Comparison of ENCODE assay signal across 8 cellular contexts in the genomic region with DNA sequence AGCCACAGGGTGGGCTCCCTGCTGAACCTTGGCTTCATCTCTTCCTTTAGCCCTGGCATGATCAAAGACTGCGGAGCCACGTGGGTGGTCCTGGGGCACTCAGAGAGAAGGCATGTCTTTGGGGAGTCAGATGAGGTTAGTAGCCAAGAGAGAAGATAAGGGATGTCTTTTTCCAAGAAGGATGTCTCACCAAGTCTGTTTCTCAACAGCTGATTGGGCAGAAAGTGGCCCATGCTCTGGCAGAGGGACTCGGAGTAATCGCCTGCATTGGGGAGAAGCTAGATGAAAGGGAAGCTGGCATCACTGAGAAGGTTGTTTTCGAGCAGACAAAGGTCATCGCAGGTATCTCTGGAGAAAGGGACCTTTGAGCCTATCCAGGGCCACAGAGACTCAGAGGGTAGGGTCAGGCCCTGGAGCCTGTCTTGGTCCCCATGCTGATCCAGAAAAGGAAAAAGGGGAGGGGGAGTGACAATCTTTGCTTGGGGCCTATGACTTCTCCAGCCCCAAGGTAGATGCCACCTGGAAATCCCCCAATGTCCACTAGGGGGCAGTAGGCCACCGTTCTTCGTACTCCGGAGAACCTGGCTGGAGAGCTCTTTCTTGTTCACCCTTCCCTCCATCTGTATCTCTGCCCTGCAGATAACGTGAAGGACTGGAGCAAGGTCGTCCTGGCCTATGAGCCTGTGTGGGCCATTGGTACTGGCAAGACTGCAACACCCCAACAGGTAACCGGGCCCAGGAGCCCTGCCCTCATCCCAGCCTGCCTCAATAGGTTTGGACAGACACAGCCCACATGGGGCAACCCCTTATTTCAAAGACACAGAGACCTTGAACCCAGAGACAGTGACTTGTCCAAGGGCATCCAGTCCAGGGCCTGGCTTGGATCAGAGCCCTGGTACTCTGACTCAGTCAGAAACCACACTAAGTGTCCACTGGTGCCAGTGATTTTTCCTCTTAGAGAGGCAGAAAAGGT. TPM values are rescaled to one million over a fixed set of nuclear protein-coding genes. Genes with fewer than 3 reads are reported as not detected.
DNase-seq lines count a peak whose midpoint lies in the region; ATAC-seq and TF ChIP-seq lines count a peak whose summit lies in the region.

No MANE protein-coding gene starts in this region.

- 29% methylated on average over 12 of the region's 12 CpGs for WGBS in prostate gland

- DNase-seq in NCI-H1092 (lab: John Stamatoyannopoulos, UW) (peak; percentile 43), SKM-1 treated with dmso at 0.1 percent for 144 hours (lab: John Stamatoyannopoulos, UW; ENCODE audit: unreplicated experiment) (peak; percentile 24), left ventricle myocardium superior (peak; percentile 78), prostate gland (ENCODE audit: low spot score) (peak; percentile 81), ureter (ENCODE audit: low spot score) (peak; percentile 88)
- DNase-seq in activated naive CD8-positive, alpha-beta T cell treated with anti-CD3 and anti-CD28 coated beads, Interleukin-2, amount 50 U/mL, for 16 hours (ENCODE audit: low read depth, low spot score): peak; percentile 73

- H3K4me1 ChIP-seq in ES-I3 (ENCODE audit: insufficient read depth, low read length): peaks cover 11% of the 10 kb centered on the region
- H3K4me1 ChIP-seq in prostate gland (replicated peaks): peaks cover 16% of the 10 kb centered on the region

- no peaks in the 10 kb centered on the region for H3K27me3 ChIP-seq in prostate gland (replicated peaks; ENCODE audit: insufficient read depth)

- H3K9me3 ChIP-seq in ES-I3 (ENCODE audit: control insufficient read depth, insufficient read depth, low read length) (no peaks in the 10 kb centered on the region), prostate gland (no peaks in the 10 kb centered on the region)

- intact Hi-C loops in left ventricle myocardium superior (cut with micrococcal nuclease) (no loop called here), prostate gland (cut with DNase I) (loop anchor here (10.0 kb wide), 2 partner anchors 65 to 95 kb away; no protein-coding TSS in a partner anchor)

- peak; percentile 85 to 94 (median 92) for TF ChIP-seq CTCF in prostate gland (IDR thresholded peaks at IDR 0.05)

- peaks cover 9% of the 10 kb centered on the region for H3K36me3 ChIP-seq in ES-I3 (ENCODE audit: insufficient read depth, low read length)
- peaks cover 3 to 5% of the 10 kb centered on the region in 2 donors for H3K36me3 ChIP-seq in prostate gland

- H3K27ac ChIP-seq in prostate gland: peak overlapping the region in 1 of 2 donors; percentile 91

- H3K4me3 ChIP-seq in prostate gland: no peak overlapping the region

- TF ChIP-seq POLR2A in prostate gland (IDR thresholded peaks at IDR 0.05): no peak

- ATAC-seq in left ventricle myocardium superior (peak; percentile 3), GM18907 (IDR thresholded peaks at IDR 0.05; ENCODE audit: unreplicated experiment) (no peak)

- H3K9ac ChIP-seq in ES-I3 (ENCODE audit: low read depth, low read length): peak overlapping the region; percentile 69; the same call in 1 of the 2 replicates

RNA-seq across cellular contexts. Expression of a gene that starts 2.0 kb away (rescaled TPM):
- total RNA-seq in left ventricle myocardium superior (855 TPM), prostate gland (100 to 1,000 TPM; 404 to 443 TPM), ureter (418 TPM)

RNA-seq across cellular contexts. Expression of a gene that starts 3.8 kb away (rescaled TPM):
- total RNA-seq in left ventricle myocardium superior: 2.2 TPM
- 10 to 100 TPM; 12.7 to 23.5 TPM for total RNA-seq in prostate gland
- total RNA-seq in ureter: 9.9 TPM

RNA-seq across cellular contexts. Expression of a gene that starts 17.4 kb away (rescaled TPM):
- total RNA-seq in left ventricle myocardium superior (66.2 TPM), prostate gland (10 to 100 TPM; 58.3 to 84.1 TPM), ureter (106 TPM)

RNA-seq across cellular contexts. Expression of a gene that starts 18.2 kb away (rescaled TPM):
- total RNA-seq in left ventricle myocardium superior: 0.32 TPM
- 10 to 100 TPM in 1 of 2 donors, 1 to 10 TPM in 1; 1.7 to 16.2 TPM for total RNA-seq in prostate gland
- total RNA-seq in ureter: 1.4 TPM

RNA-seq across cellular contexts. Expression of a gene that starts 28.6 kb away (rescaled TPM):
- total RNA-seq in left ventricle myocardium superior (5.4 TPM), prostate gland (1 to 10 TPM; 2.3 to 2.4 TPM), ureter (4.5 TPM)

Comparison
In these comparisons a context has a peak if more than half of its experiments do, and no peak if none do; other contexts are left out.
1. DNase-seq: peak in every context shown above with its lines; median percentile 88 in ureter; 81 in prostate gland; 78 in left ventricle myocardium superior; 73 in activated naive CD8-positive, alpha-beta T cell treated with anti-CD3 and anti-CD28 coated beads, Interleukin-2, amount 50 U/mL, for 16 hours; 43 in NCI-H1092; 24 in SKM-1 treated with dmso at 0.1 percent for 144 hours.